3 cellular contexts compared by ENCODE assay signal in the genomic region with DNA sequence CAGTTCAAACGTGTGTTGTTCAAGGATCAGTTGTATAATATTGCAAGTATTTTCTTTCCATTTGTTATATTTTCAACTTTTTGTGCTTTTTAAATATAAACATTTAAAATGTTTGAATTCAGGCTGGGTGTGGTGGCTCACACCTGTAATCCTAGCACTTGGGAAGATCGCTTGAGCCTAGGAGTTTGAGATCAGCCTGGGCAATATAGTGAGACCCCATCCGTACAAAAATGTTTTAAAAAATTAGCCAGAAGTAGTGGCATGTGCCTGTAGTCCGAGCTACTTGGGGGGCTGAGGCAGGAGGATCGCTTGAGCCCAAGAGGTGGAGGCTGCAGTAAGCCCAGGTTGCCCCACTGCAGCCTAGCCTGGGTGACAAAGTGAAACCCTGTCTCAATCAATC.
TF ChIP-seq lines count a peak whose summit lies in the region.

No MANE protein-coding gene starts in this region.

TF ChIP-seq in HEK293, 187 proteins besides CTCF, POLR2A, EP300 and RAD21:
- TF ChIP-seq ZBTB6 (tag by site-specific recombination; IDR thresholded peaks at IDR 0.05) (no peak), ZNF404 (tag by site-specific recombination; IDR thresholded peaks at IDR 0.05) (no peak), ZNF121 (tag by site-specific recombination; IDR thresholded peaks at IDR 0.05) (peak; percentile 65; the same call in 1 of the 2 replicates), YY2 (tag by site-specific recombination; IDR thresholded peaks at IDR 0.05) (no peak), ZSCAN16 (tag by site-specific recombination; IDR thresholded peaks at IDR 0.05) (no peak), ZBTB26 (tag by site-specific recombination; optimal IDR thresholded peaks at IDR 0.05) (no peak), ZNF658 (tag by site-specific recombination; IDR thresholded peaks at IDR 0.05) (no peak), ZNF302 (tag by site-specific recombination; IDR thresholded peaks at IDR 0.05; ENCODE audit: low read depth) (no peak), ZNF707 (tag by site-specific recombination; IDR thresholded peaks at IDR 0.05) (no peak)

TF ChIP-seq in HEK293T, 16 proteins besides CTCF, POLR2A, EP300 and RAD21:
- TF ChIP-seq HDGF (IDR thresholded peaks at IDR 0.05; ENCODE audit: borderline replicate concordance) = no peak
- TF ChIP-seq, protein P1, sequence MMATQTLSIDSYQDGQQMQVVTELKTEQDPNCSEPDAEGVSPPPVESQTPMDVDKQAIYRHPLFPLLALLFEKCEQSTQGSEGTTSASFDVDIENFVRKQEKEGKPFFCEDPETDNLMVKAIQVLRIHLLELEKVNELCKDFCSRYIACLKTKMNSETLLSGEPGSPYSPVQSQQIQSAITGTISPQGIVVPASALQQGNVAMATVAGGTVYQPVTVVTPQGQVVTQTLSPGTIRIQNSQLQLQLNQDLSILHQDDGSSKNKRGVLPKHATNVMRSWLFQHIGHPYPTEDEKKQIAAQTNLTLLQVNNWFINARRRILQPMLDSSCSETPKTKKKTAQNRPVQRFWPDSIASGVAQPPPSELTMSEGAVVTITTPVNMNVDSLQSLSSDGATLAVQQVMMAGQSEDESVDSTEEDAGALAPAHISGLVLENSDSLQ (IDR thresholded peaks at IDR 0.05) = peak; percentile 44; the same call in 1 of the 2 replicates
- TF ChIP-seq CTBP1 (IDR thresholded peaks at IDR 0.05; ENCODE audit: borderline replicate concordance) = no peak
- TF ChIP-seq SP1 (IDR thresholded peaks at IDR 0.05) = no peak
TF ChIP-seq in HEK293T: peak in this region for 1.

TF ChIP-seq in K562, 482 proteins besides CTCF, POLR2A, EP300 and RAD21:
- TF ChIP-seq ZNF121 (CRISPR knock-in tag; conservative IDR thresholded peaks at IDR 0.05) (peak; percentile 43; the same call in 1 of the 2 replicates), PATZ1 (CRISPR knock-in tag; IDR thresholded peaks at IDR 0.05; ENCODE audit: borderline replicate concordance) (no peak), RBM25 (IDR thresholded peaks at IDR 0.05; ENCODE audit: low read depth, low read length, severe bottlenecking) (peak; percentile 26), CTBP1 (IDR thresholded peaks at IDR 0.05; ENCODE audit: borderline replicate concordance) (no peak), ZNF212 (CRISPR knock-in tag; IDR thresholded peaks at IDR 0.05) (no peak)
TF ChIP-seq in K562: peak in this region for 2.
